Comparison of ENCODE assay signal across 8 cellular contexts in genomic region chr1:150162862-150163706, GRCh38. TPM values are rescaled to one million over a fixed set of nuclear protein-coding genes. Genes with fewer than 3 reads are reported as not detected.
DNase-seq lines count a peak whose midpoint lies in the region; ATAC-seq, FAIRE-seq and TF ChIP-seq lines count a peak whose summit lies in the region.

No MANE protein-coding gene starts in this region.

- H3K27ac Mint-ChIP-seq in activated B cell treated with CpG ODN at 0.5 μM for 24 hours (peak overlapping the region; percentile 98), immature natural killer cell (peak overlapping the region in 3 of 6 donors; percentile 4 to 21 (median 13))
- peak overlapping the region; percentile 13 to 83 (median 66) for H3K27ac Mint-ChIP-seq in naive thymus-derived CD8-positive, alpha-beta T cell

- FAIRE-seq in H54 (lab: Jason Lieb, UNC), result peak; percentile 33

- H3K36me3 Mint-ChIP-seq in activated B cell treated with CpG ODN at 0.5 μM for 24 hours (ENCODE audit: low read depth), result peaks cover 21% of the 10 kb centered on the region
- peaks cover 0 to 24% (median 0%) of the 10 kb centered on the region in 3 donors for H3K36me3 Mint-ChIP-seq in naive thymus-derived CD8-positive, alpha-beta T cell
- peaks cover 2 to 9% (median 8%) of the 10 kb centered on the region in 3 donors for H3K36me3 Mint-ChIP-seq in immature natural killer cell

- peak; percentile 28 for ATAC-seq in activated B cell treated with CpG ODN at 0.5 μM for 24 hours (ENCODE audit: low read depth)
- ATAC-seq in foreskin keratinocyte, result peak; percentile 96
- ATAC-seq in naive thymus-derived CD8-positive, alpha-beta T cell, result peak; percentile 29 to 52

- CTCF ChIA-PET in activated B cell treated with CpG ODN at 0.5 μM for 24 hours (lab: Charles Lee), result interaction anchor here (1.2 to 8.9 kb wide), 5 partner anchors 12 to 275 kb away, joined by 4 to 166 read pairs (median 4); partner anchors contain the start of gene VPS45

- intact Hi-C loops in activated B cell treated with CpG ODN at 0.5 μM for 24 hours (cut with micrococcal nuclease), result loop anchor here (10.0 kb wide), 1 partner anchor 268 kb away; the partner anchor contains the start of gene BOLA1

- H3K9me3 Mint-ChIP-seq in activated B cell treated with CpG ODN at 0.5 μM for 24 hours (no peaks in the 10 kb centered on the region), immature natural killer cell (no peaks in the 10 kb centered on the region)
- no peaks in the 10 kb centered on the region for H3K9me3 Mint-ChIP-seq in naive thymus-derived CD8-positive, alpha-beta T cell

- H3K4me1 Mint-ChIP-seq in activated B cell treated with CpG ODN at 0.5 μM for 24 hours (peaks cover 86% of the 10 kb centered on the region), immature natural killer cell (peaks cover 19 to 22% of the 10 kb centered on the region in 2 donors)
- H3K4me1 Mint-ChIP-seq in naive thymus-derived CD8-positive, alpha-beta T cell, result peaks cover 26 to 80% (median 50%) of the 10 kb centered on the region in 4 donors

- no peaks in the 10 kb centered on the region for H3K27me3 Mint-ChIP-seq in activated B cell treated with CpG ODN at 0.5 μM for 24 hours
- no peaks in the 10 kb centered on the region for H3K27me3 Mint-ChIP-seq in naive thymus-derived CD8-positive, alpha-beta T cell
- peaks cover 0 to 2% (median 1%) of the 10 kb centered on the region in 3 donors for H3K27me3 Mint-ChIP-seq in immature natural killer cell (ENCODE audit: low read depth in 3 of 3)

- 0 out of 2 replicates have a peak, but pooled peaks have one; percentile 16 for TF ChIP-seq POLR2A in H54 (IDR thresholded peaks at IDR 0.05; ENCODE audit: low read depth, low read length)

- POLR2A ChIA-PET in activated B cell treated with CpG ODN at 0.5 μM for 24 hours (lab: Charles Lee), result interaction anchor here (1.1 to 9.3 kb wide), 7 partner anchors 12 to 276 kb away, joined by 3 to 388 read pairs (median 29); partner anchors contain the start of genes PLEKHO1 and VPS45
- POLR2A ChIA-PET in naive thymus-derived CD8-positive, alpha-beta T cell (lab: Charles Lee), result interaction anchor here (0.6 to 9.2 kb wide), 5 partner anchors 12 to 276 kb away, joined by 3 to 87 read pairs (median 8); partner anchors contain the start of gene PLEKHO1

- TF ChIP-seq CTCF in activated B cell treated with CpG ODN at 0.5 μM for 24 hours (IDR thresholded peaks at IDR 0.05) (no peak), foreskin keratinocyte (conservative IDR thresholded peaks at IDR 0.05) (peak; percentile 33)

- H3K4me1 ChIP-seq in foreskin keratinocyte, result peaks cover 8% of the 10 kb centered on the region

- H3K27me3 ChIP-seq in foreskin keratinocyte, result no peaks in the 10 kb centered on the region

- peak overlapping the region; percentile 81 for H3K4me3 Mint-ChIP-seq in activated B cell treated with CpG ODN at 0.5 μM for 24 hours
- H3K4me3 Mint-ChIP-seq in naive thymus-derived CD8-positive, alpha-beta T cell, result peak overlapping the region; percentile 27 to 73 (median 62)
- H3K4me3 Mint-ChIP-seq in immature natural killer cell, result peak overlapping the region in 1 of 5 donors; percentile 31

- H3K27ac ChIP-seq in foreskin keratinocyte, result peak overlapping the region; percentile 31

- peak; percentile 98 for DNase-seq in GM04503 (ENCODE audit: low read depth)
- peak; percentile 86 for DNase-seq in H54 (ENCODE audit: insufficient read length, low spot score)
- peak; percentile 55 for DNase-seq in NCI-H146 treated with DMSO at 0.1 percent for 48 hours (lab: John Stamatoyannopoulos, UW; ENCODE audit: unreplicated experiment)
- peak; percentile 34 for DNase-seq in activated B cell treated with CpG ODN at 0.5 μM for 24 hours
- peak; percentile 96 to 98 for DNase-seq in foreskin keratinocyte
- peak in 2 of 10 donors; percentile 19 to 30 for DNase-seq in naive thymus-derived CD8-positive, alpha-beta T cell
- DNase-seq in immature natural killer cell, result no peak
- no peak for DNase-seq in NK-92 treated with Interleukin-12 subunit alpha and Interleukin-12 subunit beta, amount 100 ng/mL, for 24 hours (lab: John Stamatoyannopoulos, UW)

RNA-seq across cellular contexts. Expression of gene PLEKHO1, which starts 13.4 kb away (rescaled TPM):
- 195 and 208 TPM in 2 replicates for total RNA-seq in activated B cell treated with CpG ODN at 0.5 μM for 24 hours
- total RNA-seq in foreskin keratinocyte, result 12.6 and 14.1 TPM in 2 replicates
- polyA plus RNA-seq in foreskin keratinocyte, result 19.2 and 23.3 TPM in 2 replicates
- total RNA-seq in naive thymus-derived CD8-positive, alpha-beta T cell, result 100 to 1,000 TPM; 135 to 137 TPM
- polyA plus RNA-seq in naive thymus-derived CD8-positive, alpha-beta T cell, result 10 to 100 TPM; 19.4 to 30.8 (median 30.4) TPM
- polyA plus RNA-seq in immature natural killer cell, result 10 to 100 TPM; 20.6 to 32.5 (median 22.2) TPM

Comparison
In these comparisons a context has a peak if more than half of its experiments do, and no peak if none do; other contexts are left out.
1. DNase-seq: peak in GM04503 (single experiment), H54 (single experiment), NCI-H146 treated with DMSO at 0.1 percent for 48 hours (single experiment), activated B cell treated with CpG ODN at 0.5 μM for 24 hours (single experiment) and foreskin keratinocyte (2 of 2); none in immature natural killer cell (0 of 3) and NK-92 treated with Interleukin-12 subunit alpha and Interleukin-12 subunit beta, amount 100 ng/mL, for 24 hours (single experiment).
2. ATAC-seq: peak in every context shown above with its lines; median percentile 96 in foreskin keratinocyte; 40 in naive thymus-derived CD8-positive, alpha-beta T cell; 28 in activated B cell treated with CpG ODN at 0.5 μM for 24 hours.